9 cellular contexts compared by ENCODE assay signal in the genomic region with DNA sequence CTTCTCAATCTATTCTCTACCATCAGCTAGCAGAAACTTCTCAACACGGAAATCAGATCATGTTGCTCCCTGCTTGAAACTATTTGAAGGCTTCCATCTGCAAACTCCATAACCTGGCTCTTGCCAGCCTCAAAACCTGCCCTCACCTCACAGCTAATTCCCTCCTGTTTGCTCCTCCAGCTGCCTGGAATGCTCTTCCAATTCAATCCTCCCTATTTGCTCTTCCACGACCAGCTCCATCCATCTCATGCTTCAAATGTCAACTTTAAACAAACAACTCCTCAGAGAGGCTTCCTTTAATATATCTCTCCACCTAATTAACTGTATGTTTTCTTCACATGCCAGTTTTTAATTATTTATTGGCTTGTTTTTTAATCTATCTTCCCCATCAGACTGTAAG. TPM values are rescaled to one million over a fixed set of nuclear protein-coding genes. Genes with fewer than 3 reads are reported as not detected.
DNase-seq lines count a peak whose midpoint lies in the region; ATAC-seq and TF ChIP-seq lines count a peak whose summit lies in the region.
"Had no signal": no experiment of that assay in that cellular context is flagged by ENCODE, and none has a peak within 500 bp of the region (broad histone marks: within the 10 kb centered on the region; RNA-seq: fewer than 3 reads in every experiment).

No MANE protein-coding gene starts in this region.

- no peak for TF ChIP-seq CTCF in activated CD8-positive, alpha-beta T cell treated with anti-CD3 and anti-CD28 coated beads for 36 hours (IDR thresholded peaks at IDR 0.05)

- H3K4me1 ChIP-seq in iPS-15b (ENCODE audit: control insufficient read depth, insufficient read depth, low read length) (peaks cover 3% of the 10 kb centered on the region), subcutaneous abdominal adipose tissue (ENCODE audit: control insufficient read depth in 5 of 5, insufficient read depth in 5 of 5, low read length in 5 of 5) (peaks cover 8 to 30% (median 26%) of the 10 kb centered on the region in 5 donors)

- POLR2A ChIA-PET in activated CD8-positive, alpha-beta T cell treated with anti-CD3 and anti-CD28 coated beads for 36 hours (lab: Charles Lee): interaction anchor here (0.8 kb wide), 1 partner anchor 53 kb away, joined by 3 read pairs; a partner anchor contains a TSS

- H3K4me3 ChIP-seq in iPS-15b (ENCODE audit: low read depth, low read length): peak overlapping the region; percentile 95
- peak overlapping the region; percentile 90 to 98 (median 97) for H3K4me3 ChIP-seq in subcutaneous abdominal adipose tissue (ENCODE audit: low read depth in 1 of 5, low read length in 5 of 5)

- H3K36me3 Mint-ChIP-seq in activated CD8-positive, alpha-beta memory T cell treated with anti-CD3 and anti-CD28 coated beads, Interleukin-2, amount 10 ng/mL, durations not matched to agents 7 days and 5 days: peaks cover 33% of the 10 kb centered on the region
- H3K36me3 Mint-ChIP-seq in activated CD8-positive, alpha-beta T cell treated with anti-CD3 and anti-CD28 coated beads for 36 hours (ENCODE audit: low read depth): peaks cover 33% of the 10 kb centered on the region

- DNase-seq in activated CD8-positive, alpha-beta memory T cell treated with anti-CD3 and anti-CD28 coated beads, Interleukin-2, amount 10 ng/mL, durations not matched to agents 7 days and 5 days: no peak
- DNase-seq in activated CD8-positive, alpha-beta memory T cell treated with anti-CD3 and anti-CD28 coated beads for 24 hours: no peak
- DNase-seq in activated CD8-positive, alpha-beta T cell treated with anti-CD3 and anti-CD28 coated beads for 36 hours: no peak
- DNase-seq in stimulated activated naive CD4-positive, alpha-beta T cell (lab: John Stamatoyannopoulos, UW): no peak
- DNase-seq in D341Med (ENCODE audit: low spot score) (no peak), retina (no peak)
- DNase-seq: DMS79 treated with DMSO at 0.1 percent for 48 hours had no signal

- peak overlapping the region; percentile 99 for H3K27ac Mint-ChIP-seq in activated CD8-positive, alpha-beta memory T cell treated with anti-CD3 and anti-CD28 coated beads, Interleukin-2, amount 10 ng/mL, durations not matched to agents 7 days and 5 days
- H3K27ac Mint-ChIP-seq in activated CD8-positive, alpha-beta T cell treated with anti-CD3 and anti-CD28 coated beads for 36 hours: peak overlapping the region; percentile 99

- H3K27me3 ChIP-seq in iPS-15b (ENCODE audit: control insufficient read depth, insufficient read depth, low read length): no peaks in the 10 kb centered on the region
- H3K27me3 ChIP-seq in subcutaneous abdominal adipose tissue (ENCODE audit: control insufficient read depth in 5 of 5, insufficient read depth in 4 of 5, low read length in 5 of 5): no peaks in the 10 kb centered on the region

- H3K9ac ChIP-seq in iPS-15b (ENCODE audit: low read depth, low read length): peak overlapping the region; percentile 98
- H3K9ac ChIP-seq in subcutaneous abdominal adipose tissue (ENCODE audit: low read length in 5 of 5): peak overlapping the region in 4 of 5 donors; percentile 94 to 99 (median 98)

- peak overlapping the region; percentile 3 for H3K27ac ChIP-seq in subcutaneous abdominal adipose tissue (ENCODE audit: low read depth, low read length)

- intact Hi-C loops in activated CD8-positive, alpha-beta T cell treated with anti-CD3 and anti-CD28 coated beads for 36 hours (cut with micrococcal nuclease): no loop called here

- CTCF ChIA-PET in activated CD8-positive, alpha-beta memory T cell treated with anti-CD3 and anti-CD28 coated beads, Interleukin-2, amount 10 ng/mL, durations not matched to agents 7 days and 5 days (lab: Charles Lee): interaction anchor here (0.6 to 2.1 kb wide), 3 partner anchors 9 to 328 kb away, joined by 3 to 6 read pairs (median 5); a partner anchor contains a TSS
- CTCF ChIA-PET in activated CD8-positive, alpha-beta T cell treated with anti-CD3 and anti-CD28 coated beads for 36 hours (lab: Charles Lee): no interaction called here

- H3K9me3 Mint-ChIP-seq in activated CD8-positive, alpha-beta memory T cell treated with anti-CD3 and anti-CD28 coated beads, Interleukin-2, amount 10 ng/mL, durations not matched to agents 7 days and 5 days (ENCODE audit: low read depth): no peaks in the 10 kb centered on the region
- H3K9me3 Mint-ChIP-seq in activated CD8-positive, alpha-beta T cell treated with anti-CD3 and anti-CD28 coated beads for 36 hours: no peaks in the 10 kb centered on the region

- H3K4me1 Mint-ChIP-seq in activated CD8-positive, alpha-beta memory T cell treated with anti-CD3 and anti-CD28 coated beads, Interleukin-2, amount 10 ng/mL, durations not matched to agents 7 days and 5 days: peaks cover 68% of the 10 kb centered on the region
- peaks cover 48% of the 10 kb centered on the region for H3K4me1 Mint-ChIP-seq in activated CD8-positive, alpha-beta T cell treated with anti-CD3 and anti-CD28 coated beads for 36 hours (ENCODE audit: low read depth)

- no peaks in the 10 kb centered on the region for H3K9me3 ChIP-seq in iPS-15b (ENCODE audit: control insufficient read depth, insufficient read depth, low read length)
- H3K9me3 ChIP-seq in subcutaneous abdominal adipose tissue (ENCODE audit: control insufficient read depth in 5 of 5, low read length in 5 of 5): no peaks in the 10 kb centered on the region

- no peaks in the 10 kb centered on the region for H3K36me3 ChIP-seq in iPS-15b (ENCODE audit: control insufficient read depth, insufficient read depth, low read length)
- H3K36me3 ChIP-seq in subcutaneous abdominal adipose tissue (ENCODE audit: control insufficient read depth in 5 of 5, insufficient read depth in 5 of 5, low read length in 5 of 5): peaks cover 0 to 2% (median 0%) of the 10 kb centered on the region in 5 donors

- no peaks in the 10 kb centered on the region for H3K27me3 Mint-ChIP-seq in activated CD8-positive, alpha-beta memory T cell treated with anti-CD3 and anti-CD28 coated beads, Interleukin-2, amount 10 ng/mL, durations not matched to agents 7 days and 5 days
- H3K27me3 Mint-ChIP-seq in activated CD8-positive, alpha-beta T cell treated with anti-CD3 and anti-CD28 coated beads for 36 hours: peaks cover 4% of the 10 kb centered on the region

- no peak for ATAC-seq in activated CD8-positive, alpha-beta memory T cell treated with anti-CD3 and anti-CD28 coated beads, Interleukin-2, amount 10 ng/mL, durations not matched to agents 7 days and 5 days
- no peak for ATAC-seq in activated CD8-positive, alpha-beta T cell treated with anti-CD3 and anti-CD28 coated beads for 36 hours

- H3K4me3 Mint-ChIP-seq in activated CD8-positive, alpha-beta memory T cell treated with anti-CD3 and anti-CD28 coated beads, Interleukin-2, amount 10 ng/mL, durations not matched to agents 7 days and 5 days: peak overlapping the region; percentile 79
- peak overlapping the region; percentile 76 for H3K4me3 Mint-ChIP-seq in activated CD8-positive, alpha-beta T cell treated with anti-CD3 and anti-CD28 coated beads for 36 hours

RNA-seq across cellular contexts. Expression of a gene that starts 1.5 kb away (rescaled TPM):
- total RNA-seq in activated CD8-positive, alpha-beta memory T cell treated with anti-CD3 and anti-CD28 coated beads, Interleukin-2, amount 10 ng/mL, durations not matched to agents 7 days and 5 days: 10 to 100 TPM; 36.4 to 44.1 TPM
- 10 to 100 TPM; 29.8 to 31.9 TPM for total RNA-seq in activated CD8-positive, alpha-beta T cell treated with anti-CD3 and anti-CD28 coated beads for 36 hours

RNA-seq across cellular contexts. Expression of a gene that starts 10.6 kb away (rescaled TPM):
- total RNA-seq in activated CD8-positive, alpha-beta memory T cell treated with anti-CD3 and anti-CD28 coated beads, Interleukin-2, amount 10 ng/mL, durations not matched to agents 7 days and 5 days: 10 to 100 TPM; 11.8 to 12.1 TPM
- 1 to 10 TPM; 9.1 to 9.2 TPM for total RNA-seq in activated CD8-positive, alpha-beta T cell treated with anti-CD3 and anti-CD28 coated beads for 36 hours

RNA-seq across cellular contexts. Expression of a gene that starts 53.0 kb away (rescaled TPM):
- 10 to 100 TPM; 18.0 to 18.1 TPM for total RNA-seq in activated CD8-positive, alpha-beta memory T cell treated with anti-CD3 and anti-CD28 coated beads, Interleukin-2, amount 10 ng/mL, durations not matched to agents 7 days and 5 days
- total RNA-seq in activated CD8-positive, alpha-beta T cell treated with anti-CD3 and anti-CD28 coated beads for 36 hours: 10 to 100 TPM; 16.8 to 19.0 TPM

RNA-seq across cellular contexts. Expression of a gene that starts 59.9 kb away (rescaled TPM):
- total RNA-seq in activated CD8-positive, alpha-beta memory T cell treated with anti-CD3 and anti-CD28 coated beads, Interleukin-2, amount 10 ng/mL, durations not matched to agents 7 days and 5 days: not detected
- total RNA-seq in activated CD8-positive, alpha-beta T cell treated with anti-CD3 and anti-CD28 coated beads for 36 hours: not detected
